In the genomic region with DNA sequence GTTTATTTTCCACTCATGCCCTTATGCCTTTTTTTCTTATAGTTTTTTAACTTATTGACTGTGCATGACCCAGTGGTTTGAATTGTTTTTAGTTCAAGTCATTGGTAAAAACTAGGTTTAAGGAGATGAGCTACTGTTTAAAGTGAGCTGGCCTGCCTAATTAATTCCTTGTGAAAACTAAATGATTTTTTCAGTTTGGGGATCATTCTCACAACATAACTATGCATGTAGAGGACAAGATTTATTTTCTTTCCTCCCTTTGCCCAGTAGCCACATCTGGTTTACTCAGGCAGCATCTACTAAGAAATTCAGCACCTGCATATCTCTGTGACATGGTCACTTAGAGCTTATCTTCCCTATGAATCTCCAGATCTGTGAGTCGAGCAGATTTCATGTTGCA, we compare ENCODE assay signal across 9 cellular contexts. TPM values are rescaled to one million over a fixed set of nuclear protein-coding genes. Genes with fewer than 3 reads are reported as not detected.
DNase-seq lines count a peak whose midpoint lies in the region; ATAC-seq, FAIRE-seq and TF ChIP-seq lines count a peak whose summit lies in the region.
"Had no signal": no experiment of that assay in that cellular context is flagged by ENCODE, and none has a peak within 500 bp of the region (broad histone marks: within the 10 kb centered on the region; RNA-seq: fewer than 3 reads in every experiment).

No MANE protein-coding gene starts in this region.

- CTCF ChIA-PET in A673 (lab: Charles Lee), result interaction anchor here (1.1 kb wide), 1 partner anchor 196 kb away, joined by 3 read pairs; no protein-coding TSS in a partner anchor

- no peak for FAIRE-seq in astrocyte (lab: Jason Lieb, UNC)

- H3K4me3 ChIP-seq in A673 (ENCODE audit: low read depth, low read length, poor library complexity, severe bottlenecking), result peak overlapping the region; percentile 92
- peak overlapping the region; percentile 91 for H3K4me3 ChIP-seq in astrocyte (ENCODE audit: insufficient read depth, low read depth, low read length)
- H3K4me3 ChIP-seq in adrenal gland, result peak overlapping the region in 2 of 4 donors; percentile 55 to 90

- H4K20me1 ChIP-seq in astrocyte (ENCODE audit: insufficient read depth, low read length), result peaks cover 53% of the 10 kb centered on the region

- H3K27me3 ChIP-seq in A673 (replicated peaks; ENCODE audit: insufficient read depth, low read depth, low read length, poor library complexity) (no peaks in the 10 kb centered on the region), astrocyte (ENCODE audit: insufficient read depth, low read length) (no peaks in the 10 kb centered on the region), adrenal gland (no peaks in the 10 kb centered on the region)

- H3K4me1 ChIP-seq in A673 (ENCODE audit: insufficient read depth, low read length, poor library complexity, severe bottlenecking), result peaks cover 32% of the 10 kb centered on the region
- H3K4me1 ChIP-seq in astrocyte (ENCODE audit: insufficient read depth, low read length), result peaks cover 14% of the 10 kb centered on the region
- peaks cover 11 to 52% of the 10 kb centered on the region in 2 donors for H3K4me1 ChIP-seq in adrenal gland (replicated peaks in 1 of 2)

- TSS peak; percentile 65 for BruUV-seq in A673 (replicated peaks; lab: Mats Ljungman, UMichigan)

- POLR2A ChIA-PET in A673 (lab: Charles Lee; ENCODE audit: low non-redundant PET), result no interaction called here

- peaks cover 38% of the 10 kb centered on the region for H3K4me1 Mint-ChIP-seq in astrocyte (ENCODE audit: low read depth, unreplicated experiment)
- peaks cover 24% of the 10 kb centered on the region for H3K4me1 Mint-ChIP-seq in memory B cell

- no peaks in the 10 kb centered on the region for H3K36me3 Mint-ChIP-seq in astrocyte (ENCODE audit: low read depth, unreplicated experiment)
- peaks cover 2% of the 10 kb centered on the region for H3K36me3 Mint-ChIP-seq in memory B cell

- H3K9me3 ChIP-seq in A673 (ENCODE audit: low read depth, low read length, poor library complexity, severe bottlenecking) (no peaks in the 10 kb centered on the region), astrocyte (ENCODE audit: insufficient read depth, low read depth, low read length) (no peaks in the 10 kb centered on the region), adrenal gland (replicated peaks in 1 of 3) (no peaks in the 10 kb centered on the region)

- H3K27me3 Mint-ChIP-seq in astrocyte (ENCODE audit: low read depth, unreplicated experiment) (no peaks in the 10 kb centered on the region), memory B cell (no peaks in the 10 kb centered on the region)

- peaks cover 4% of the 10 kb centered on the region for H3K36me3 ChIP-seq in A673 (ENCODE audit: insufficient read depth, low read length, poor library complexity, severe bottlenecking)
- peaks cover 2% of the 10 kb centered on the region for H3K36me3 ChIP-seq in astrocyte (ENCODE audit: insufficient read depth, low read length)
- no peaks in the 10 kb centered on the region for H3K36me3 ChIP-seq in adrenal gland (replicated peaks in 1 of 2)

- ATAC-seq in memory B cell (ENCODE audit: low read depth), result no peak

- no peak for TF ChIP-seq CTCF in A673 (conservative IDR thresholded peaks at IDR 0.05; ENCODE audit: low read depth, low read length)
- TF ChIP-seq CTCF in astrocyte (IDR thresholded peaks at IDR 0.05; ENCODE audit: insufficient read depth, low read depth, low read length), result no peak
- TF ChIP-seq CTCF in adrenal gland (IDR thresholded peaks at IDR 0.05), result no peak

- no peak for DNase-seq in A673 (ENCODE audit: low spot score)
- peak; percentile 6 for DNase-seq in HCEC 1CT
- DNase-seq in astrocyte (ENCODE audit: low read depth), result peak; percentile 10
- DNase-seq in memory B cell (ENCODE audit: low spot score in 2 of 2), result no peak
- no peak for DNase-seq in NCI-H2196 (lab: John Stamatoyannopoulos, UW; ENCODE audit: unreplicated experiment)
- no peak for DNase-seq in adrenal gland
- no peak for DNase-seq in cerebellar cortex (ENCODE audit: low spot score)
- no peak for DNase-seq in HuH-7.5 (ENCODE audit: low spot score)
- DNase-seq: activated effector memory CD4-positive, alpha-beta T cell treated with Interleukin-2 at 50 U/mL for 16 hours had no signal

- 7 to 15% (median 13%) methylated on average over 1 of the region's 1 CpG for WGBS in adrenal gland, 4 donors

- H3K27ac Mint-ChIP-seq in astrocyte (ENCODE audit: unreplicated experiment) (peak overlapping the region; percentile 69), memory B cell (peak overlapping the region; percentile 45)

- TF ChIP-seq POLR2A in adrenal gland (IDR thresholded peaks at IDR 0.05), result no peak

- peak overlapping the region; percentile 89 for H3K4me3 Mint-ChIP-seq in astrocyte (ENCODE audit: unreplicated experiment)
- H3K4me3 Mint-ChIP-seq in memory B cell, result peak overlapping the region; percentile 91

- no peaks in the 10 kb centered on the region for H3K9me3 Mint-ChIP-seq in astrocyte (ENCODE audit: unreplicated experiment)
- H3K9me3 Mint-ChIP-seq in memory B cell, result no peaks in the 10 kb centered on the region

- peak overlapping the region; percentile 27 for H3K9ac ChIP-seq in astrocyte (ENCODE audit: low read length)

- no peak overlapping the region for H2AFZ ChIP-seq in astrocyte (ENCODE audit: low read depth, low read length)

- peak overlapping the region; percentile 96 for H3K4me2 ChIP-seq in astrocyte (ENCODE audit: low read length)

- H3K27ac ChIP-seq in A673 (ENCODE audit: low read depth, low read length, poor library complexity, severe bottlenecking) (peak overlapping the region; percentile 43), astrocyte (ENCODE audit: low read depth, low read length) (no peak overlapping the region), adrenal gland (peak overlapping the region in 1 of 5 donors; percentile 97)

- peaks cover 41% of the 10 kb centered on the region for H3K79me2 ChIP-seq in astrocyte (ENCODE audit: insufficient read depth, low read length)

- intact Hi-C loops in A673 (cut with micrococcal nuclease; ENCODE audit: unreplicated experiment) (no loop called here), adrenal gland (cut with DNase I) (no loop called here)

RNA-seq across cellular contexts. Expression of a gene that starts 1.7 kb away (rescaled TPM):
- total RNA-seq in A673 (2021) (32.9 and 38.4 TPM in 2 replicates), astrocyte (29.0 and 31.1 TPM in 2 replicates), adrenal gland (10 to 100 TPM; 18.8 to 27.2 (median 23.7) TPM)
- 10 to 100 TPM in 1 of 3 donors, 1 to 10 TPM in 2; 5.3 to 24.9 (median 5.6) TPM for polyA plus RNA-seq in adrenal gland

RNA-seq across cellular contexts. Expression of a gene that starts 9.9 kb away (rescaled TPM):
- 14.5 and 18.3 TPM in 2 replicates for total RNA-seq in A673 (2021)
- 12.1 and 22.9 TPM in 2 replicates for total RNA-seq in astrocyte
- total RNA-seq in adrenal gland, result 1 to 10 TPM in 4 of 8 donors, under 1 TPM in 4; 0.24 to 6.8 (median 0.84) TPM
- polyA plus RNA-seq in adrenal gland, result 1 to 10 TPM; 1.8 to 4.2 (median 2.3) TPM

Comparison
In these comparisons a context has a peak if more than half of its experiments do, and no peak if none do; other contexts are left out.
1. DNase-seq: peak in HCEC 1CT (single experiment) and astrocyte (single experiment); none in A673 (single experiment), memory B cell (0 of 2), NCI-H2196 (single experiment), adrenal gland (0 of 7), cerebellar cortex (single experiment) and HuH-7.5 (single experiment).